In the genomic region with DNA sequence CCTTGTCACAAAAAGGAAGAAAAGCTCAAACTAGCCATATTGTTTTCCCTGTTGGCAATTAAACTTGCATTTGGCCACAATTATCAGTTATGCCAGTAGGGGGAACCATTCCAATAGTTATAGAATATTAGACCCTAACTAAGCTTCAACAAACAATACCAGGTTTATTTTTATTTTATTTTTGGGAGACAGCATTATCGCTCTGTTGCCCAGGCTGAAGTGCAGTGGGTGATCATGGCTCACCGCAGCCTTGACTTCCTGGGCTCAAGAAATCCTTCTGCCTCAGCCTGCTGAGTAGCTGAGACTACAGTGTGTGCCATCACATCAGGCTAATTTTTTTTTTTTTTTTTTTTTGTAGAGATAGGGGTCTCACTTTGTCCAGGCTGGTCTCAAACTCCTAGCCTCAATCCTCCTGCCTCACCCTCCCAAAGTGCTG, we compare ENCODE assay signal across 1 cellular context.
TF ChIP-seq lines count a peak whose summit lies in the region.

No MANE protein-coding gene starts in this region.

TF ChIP-seq in HCT116, 20 proteins besides CTCF, POLR2A, EP300 and RAD21 (continued from another document):
- TF ChIP-seq, protein P1, sequence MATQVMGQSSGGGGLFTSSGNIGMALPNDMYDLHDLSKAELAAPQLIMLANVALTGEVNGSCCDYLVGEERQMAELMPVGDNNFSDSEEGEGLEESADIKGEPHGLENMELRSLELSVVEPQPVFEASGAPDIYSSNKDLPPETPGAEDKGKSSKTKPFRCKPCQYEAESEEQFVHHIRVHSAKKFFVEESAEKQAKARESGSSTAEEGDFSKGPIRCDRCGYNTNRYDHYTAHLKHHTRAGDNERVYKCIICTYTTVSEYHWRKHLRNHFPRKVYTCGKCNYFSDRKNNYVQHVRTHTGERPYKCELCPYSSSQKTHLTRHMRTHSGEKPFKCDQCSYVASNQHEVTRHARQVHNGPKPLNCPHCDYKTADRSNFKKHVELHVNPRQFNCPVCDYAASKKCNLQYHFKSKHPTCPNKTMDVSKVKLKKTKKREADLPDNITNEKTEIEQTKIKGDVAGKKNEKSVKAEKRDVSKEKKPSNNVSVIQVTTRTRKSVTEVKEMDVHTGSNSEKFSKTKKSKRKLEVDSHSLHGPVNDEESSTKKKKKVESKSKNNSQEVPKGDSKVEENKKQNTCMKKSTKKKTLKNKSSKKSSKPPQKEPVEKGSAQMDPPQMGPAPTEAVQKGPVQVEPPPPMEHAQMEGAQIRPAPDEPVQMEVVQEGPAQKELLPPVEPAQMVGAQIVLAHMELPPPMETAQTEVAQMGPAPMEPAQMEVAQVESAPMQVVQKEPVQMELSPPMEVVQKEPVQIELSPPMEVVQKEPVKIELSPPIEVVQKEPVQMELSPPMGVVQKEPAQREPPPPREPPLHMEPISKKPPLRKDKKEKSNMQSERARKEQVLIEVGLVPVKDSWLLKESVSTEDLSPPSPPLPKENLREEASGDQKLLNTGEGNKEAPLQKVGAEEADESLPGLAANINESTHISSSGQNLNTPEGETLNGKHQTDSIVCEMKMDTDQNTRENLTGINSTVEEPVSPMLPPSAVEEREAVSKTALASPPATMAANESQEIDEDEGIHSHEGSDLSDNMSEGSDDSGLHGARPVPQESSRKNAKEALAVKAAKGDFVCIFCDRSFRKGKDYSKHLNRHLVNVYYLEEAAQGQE (IDR thresholded peaks at IDR 0.05; ENCODE audit: low read depth), result no peak
- TF ChIP-seq YY1 (IDR thresholded peaks at IDR 0.05; ENCODE audit: extremely low read depth, insufficient replicate concordance, low read depth, low read length) (no peak), SIN3A (IDR thresholded peaks at IDR 0.05; ENCODE audit: low read depth) (no peak), FOSL1 (IDR thresholded peaks at IDR 0.05; ENCODE audit: low read depth) (no peak), SRF (IDR thresholded peaks at IDR 0.05; ENCODE audit: low read depth) (no peak), EZH2 (IDR thresholded peaks at IDR 0.05) (no peak), CBX3 (IDR thresholded peaks at IDR 0.05; ENCODE audit: low read depth) (no peak), ZFX (IDR thresholded peaks at IDR 0.05) (no peak)
